18 cellular contexts compared by ENCODE assay signal in the genomic region with DNA sequence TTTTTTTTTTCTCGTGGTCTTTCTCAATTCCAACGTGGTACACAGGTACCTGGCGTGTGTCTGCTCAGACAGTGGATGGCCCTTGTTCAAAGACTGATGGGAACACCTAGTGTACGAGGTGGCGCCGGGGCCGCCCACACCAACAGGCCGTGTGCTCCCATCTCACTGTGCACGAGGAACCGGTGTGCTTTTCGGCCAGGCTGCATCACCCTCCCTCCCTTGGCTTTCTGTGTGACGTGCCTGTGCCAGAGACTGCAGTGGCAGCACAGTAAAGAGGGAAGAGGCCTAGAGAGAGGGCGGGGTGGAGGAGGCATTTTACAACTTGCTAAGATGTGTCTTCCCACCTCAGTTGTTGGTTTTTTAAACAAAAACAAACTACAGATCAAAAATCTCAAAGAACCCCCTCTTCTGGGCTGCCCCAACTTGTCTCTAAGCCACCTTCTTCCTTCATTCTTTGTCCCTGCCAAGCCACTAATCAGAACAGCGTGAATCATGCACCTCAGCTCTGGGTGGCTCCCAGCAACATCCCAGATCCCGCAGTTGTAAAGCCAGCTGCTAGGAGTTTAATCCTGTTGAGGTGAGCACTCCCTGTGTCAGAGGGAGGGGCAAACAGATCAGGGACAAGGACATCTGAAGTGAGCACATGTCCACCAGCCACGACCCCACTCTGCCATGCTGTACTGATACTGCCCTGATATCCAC. TPM values are rescaled to one million over a fixed set of nuclear protein-coding genes. Genes with fewer than 3 reads are reported as not detected.
A peak's percentile ranks its signal among the peaks of the same experiment; 100 is the strongest.
DNase-seq lines count a peak whose midpoint lies in the region; ATAC-seq, FAIRE-seq and TF ChIP-seq lines count a peak whose summit lies in the region.
"Had no signal": no experiment of that assay in that cellular context is flagged by ENCODE, and none has a peak within 500 bp of the region (broad histone marks: within the 10 kb centered on the region; RNA-seq: fewer than 3 reads in every experiment).

No MANE protein-coding gene starts in this region.

- H3K27me3 Mint-ChIP-seq in astrocyte (ENCODE audit: low read depth, unreplicated experiment): peaks cover 7% of the 10 kb centered on the region

- no peak for FAIRE-seq in astrocyte (lab: Jason Lieb, UNC)
- FAIRE-seq: colon had no signal

- TF ChIP-seq CTCF in astrocyte (IDR thresholded peaks at IDR 0.05; ENCODE audit: insufficient read depth, low read depth, low read length) (no peak), gastrocnemius medialis (IDR thresholded peaks at IDR 0.05 in 4 of 5, conservative IDR thresholded peaks at IDR 0.05 in 1 of 5) (no peak)

- DNase-seq in H4 (ENCODE audit: low spot score) (peak; percentile 66), astrocyte (ENCODE audit: low read depth) (peak; percentile 64), Right ventricle myocardium superior (no peak), gastrocnemius medialis (peak; percentile 47 to 70), epidermal melanocyte (ENCODE audit: insufficient read length, low spot score) (no peak), NCI-H2029 (lab: John Stamatoyannopoulos, UW) (no peak), SKM-1 treated with dmso at 0.1 percent for 144 hours (lab: John Stamatoyannopoulos, UW; ENCODE audit: unreplicated experiment) (no peak)
- DNase-seq: activated CD4-positive, alpha-beta T cell treated with anti-CD3 and anti-CD28 coated beads for 1 hour; activated naive CD8-positive, alpha-beta T cell treated with anti-CD3 and anti-CD28 coated beads, Interleukin-2, amount 10 ng/mL, durations not matched to agents 7 days and 5 days; activated T-cell treated with anti-CD3 and anti-CD28 coated beads, Interleukin-2, amount 50 U/mL, for 1 hour; immature natural killer cell; NCI-H2107; T-helper 1 cell had no signal

- no peak overlapping the region for H3K4me3 Mint-ChIP-seq in astrocyte (ENCODE audit: unreplicated experiment)
- H3K4me3 Mint-ChIP-seq: activated naive CD8-positive, alpha-beta T cell treated with anti-CD3 and anti-CD28 coated beads, Interleukin-2, amount 10 ng/mL, durations not matched to agents 7 days and 5 days; B cell; immature natural killer cell; mesothelial cell of epicardium had no signal

- no peaks in the 10 kb centered on the region for H3K79me2 ChIP-seq in astrocyte (ENCODE audit: insufficient read depth, low read length)
- H3K79me2 ChIP-seq: parathyroid adenoma had no signal

- no peaks in the 10 kb centered on the region for H4K20me1 ChIP-seq in astrocyte (ENCODE audit: insufficient read depth, low read length)

- H3K27ac Mint-ChIP-seq in astrocyte (ENCODE audit: unreplicated experiment): no peak overlapping the region
- H3K27ac Mint-ChIP-seq: B cell, immature natural killer cell, mesothelial cell of epicardium had no signal

- no peak overlapping the region for H3K4me3 ChIP-seq in astrocyte (ENCODE audit: insufficient read depth, low read depth, low read length)
- no peak overlapping the region for H3K4me3 ChIP-seq in gastrocnemius medialis

- in situ Hi-C loops in gastrocnemius medialis (cut with MboI; ENCODE audit: low sequenced_read_pairs in 4 of 4): no loop called here

- TF ChIP-seq POLR2A in gastrocnemius medialis (IDR thresholded peaks at IDR 0.05): no peak

- peak; percentile 37 for ATAC-seq in Right ventricle myocardium superior (ENCODE audit: poor library complexity)
- ATAC-seq in gastrocnemius medialis: peak; percentile 46 to 69
- ATAC-seq in GM18511 (IDR thresholded peaks at IDR 0.05; ENCODE audit: unreplicated experiment): no peak

- H3K9me3 Mint-ChIP-seq in astrocyte (ENCODE audit: unreplicated experiment): peaks cover 3% of the 10 kb centered on the region
- H3K9me3 Mint-ChIP-seq: activated naive CD8-positive, alpha-beta T cell treated with anti-CD3 and anti-CD28 coated beads, Interleukin-2, amount 10 ng/mL, durations not matched to agents 7 days and 5 days; immature natural killer cell had no signal

- H3K36me3 ChIP-seq in astrocyte (ENCODE audit: insufficient read depth, low read length) (no peaks in the 10 kb centered on the region), gastrocnemius medialis (no peaks in the 10 kb centered on the region)

- no peak overlapping the region for H3K9ac ChIP-seq in astrocyte (ENCODE audit: low read length)
- H3K9ac ChIP-seq: parathyroid adenoma had no signal

- no peak overlapping the region for H3K4me2 ChIP-seq in astrocyte (ENCODE audit: low read length)

- H3K27me3 ChIP-seq in astrocyte (ENCODE audit: insufficient read depth, low read length) (no peaks in the 10 kb centered on the region), gastrocnemius medialis (no peaks in the 10 kb centered on the region)

- H3K36me3 Mint-ChIP-seq in astrocyte (ENCODE audit: low read depth, unreplicated experiment): peaks cover 1% of the 10 kb centered on the region
- H3K36me3 Mint-ChIP-seq: activated naive CD8-positive, alpha-beta T cell treated with anti-CD3 and anti-CD28 coated beads, Interleukin-2, amount 10 ng/mL, durations not matched to agents 7 days and 5 days; immature natural killer cell; mesothelial cell of epicardium had no signal

- peaks cover 10% of the 10 kb centered on the region for H3K4me1 Mint-ChIP-seq in astrocyte (ENCODE audit: low read depth, unreplicated experiment)
- H3K4me1 Mint-ChIP-seq: immature natural killer cell had no signal

- intact Hi-C loops in Right ventricle myocardium superior (cut with DNase I): no loop called here
- intact Hi-C loops in gastrocnemius medialis (cut with DNase I; ENCODE audit: low total_unique reads): no loop called here

- no peaks in the 10 kb centered on the region for H3K9me3 ChIP-seq in astrocyte (ENCODE audit: insufficient read depth, low read depth, low read length)
- no peaks in the 10 kb centered on the region for H3K9me3 ChIP-seq in gastrocnemius medialis

- H3K4me1 ChIP-seq in astrocyte (ENCODE audit: insufficient read depth, low read length) (peaks cover 19% of the 10 kb centered on the region), gastrocnemius medialis (peaks cover 34 to 39% of the 10 kb centered on the region in 2 donors)
- H3K4me1 ChIP-seq: parathyroid adenoma had no signal

- H3K27ac ChIP-seq in astrocyte (ENCODE audit: low read depth, low read length): no peak overlapping the region
- H3K27ac ChIP-seq in gastrocnemius medialis: peak overlapping the region; percentile 66 to 79 (median 74)
- H3K27ac ChIP-seq: parathyroid adenoma had no signal

- H2AFZ ChIP-seq in astrocyte (ENCODE audit: low read depth, low read length): no peak overlapping the region
- H2AFZ ChIP-seq: parathyroid adenoma had no signal

RNA-seq across cellular contexts. Expression of gene IRF2BP2, which starts 20.8 kb away (rescaled TPM):
- total RNA-seq in H4 (2014; rRNA removed; shearing (Covaris generic)): 34.3 and 43.4 TPM in 2 replicates
- total RNA-seq in astrocyte: 122 and 126 TPM in 2 replicates
- 119 TPM for total RNA-seq in Right ventricle myocardium superior
- 10 to 100 TPM; 32.2 to 92.0 (median 52.2) TPM for total RNA-seq in gastrocnemius medialis

Comparison
In these comparisons a context has a peak if more than half of its experiments do, and no peak if none do; other contexts are left out.
1. DNase-seq: peak in H4 (single experiment), astrocyte (single experiment) and gastrocnemius medialis (2 of 2); none in Right ventricle myocardium superior (single experiment), epidermal melanocyte (single experiment), NCI-H2029 (single experiment) and SKM-1 treated with dmso at 0.1 percent for 144 hours (single experiment).